2 cellular contexts compared by ENCODE assay signal in the genomic region with DNA sequence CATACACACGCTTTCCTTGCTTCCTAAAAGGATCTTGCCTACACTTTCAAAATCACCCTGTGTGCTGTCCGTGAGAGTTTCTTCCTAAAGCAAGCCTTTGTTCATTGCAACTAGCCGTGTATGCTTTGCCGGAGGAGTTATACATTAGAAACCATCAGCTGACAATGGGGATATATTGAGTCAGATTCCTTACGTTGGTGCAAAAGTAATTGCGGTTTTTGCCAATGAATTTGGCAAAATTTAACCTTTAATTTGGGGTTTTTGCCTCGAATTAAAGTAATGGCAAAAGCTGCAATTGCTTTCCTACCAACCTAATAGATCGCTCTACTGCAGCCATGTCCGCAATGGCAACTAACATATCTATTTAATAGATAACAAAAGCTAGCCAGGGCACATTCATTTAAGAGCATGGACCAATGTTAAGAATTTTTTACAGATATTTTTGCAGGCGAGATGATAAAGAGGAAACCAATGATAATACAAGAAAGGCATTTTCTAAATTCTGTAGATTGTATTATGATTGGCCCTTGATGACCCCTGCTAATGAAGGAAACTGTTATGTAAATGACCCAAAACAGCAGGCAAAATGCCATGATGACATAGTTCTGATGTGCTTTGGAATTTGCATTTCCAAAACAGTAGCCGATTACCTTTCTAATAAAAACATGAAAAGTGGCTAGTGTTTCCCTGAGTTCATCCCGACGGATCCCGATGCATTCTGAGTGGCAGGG.
TF ChIP-seq lines count a peak whose summit lies in the region.

No MANE protein-coding gene starts in this region.

TF ChIP-seq in HepG2, 621 proteins besides CTCF, POLR2A, EP300 and RAD21:
- TF ChIP-seq, protein P1, sequence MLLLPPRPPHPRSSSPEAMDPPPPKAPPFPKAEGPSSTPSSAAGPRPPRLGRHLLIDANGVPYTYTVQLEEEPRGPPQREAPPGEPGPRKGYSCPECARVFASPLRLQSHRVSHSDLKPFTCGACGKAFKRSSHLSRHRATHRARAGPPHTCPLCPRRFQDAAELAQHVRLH (CRISPR knock-in tag; IDR thresholded peaks at IDR 0.05; ENCODE audit: borderline replicate concordance, low read depth) = no peak
- TF ChIP-seq, protein P2, sequence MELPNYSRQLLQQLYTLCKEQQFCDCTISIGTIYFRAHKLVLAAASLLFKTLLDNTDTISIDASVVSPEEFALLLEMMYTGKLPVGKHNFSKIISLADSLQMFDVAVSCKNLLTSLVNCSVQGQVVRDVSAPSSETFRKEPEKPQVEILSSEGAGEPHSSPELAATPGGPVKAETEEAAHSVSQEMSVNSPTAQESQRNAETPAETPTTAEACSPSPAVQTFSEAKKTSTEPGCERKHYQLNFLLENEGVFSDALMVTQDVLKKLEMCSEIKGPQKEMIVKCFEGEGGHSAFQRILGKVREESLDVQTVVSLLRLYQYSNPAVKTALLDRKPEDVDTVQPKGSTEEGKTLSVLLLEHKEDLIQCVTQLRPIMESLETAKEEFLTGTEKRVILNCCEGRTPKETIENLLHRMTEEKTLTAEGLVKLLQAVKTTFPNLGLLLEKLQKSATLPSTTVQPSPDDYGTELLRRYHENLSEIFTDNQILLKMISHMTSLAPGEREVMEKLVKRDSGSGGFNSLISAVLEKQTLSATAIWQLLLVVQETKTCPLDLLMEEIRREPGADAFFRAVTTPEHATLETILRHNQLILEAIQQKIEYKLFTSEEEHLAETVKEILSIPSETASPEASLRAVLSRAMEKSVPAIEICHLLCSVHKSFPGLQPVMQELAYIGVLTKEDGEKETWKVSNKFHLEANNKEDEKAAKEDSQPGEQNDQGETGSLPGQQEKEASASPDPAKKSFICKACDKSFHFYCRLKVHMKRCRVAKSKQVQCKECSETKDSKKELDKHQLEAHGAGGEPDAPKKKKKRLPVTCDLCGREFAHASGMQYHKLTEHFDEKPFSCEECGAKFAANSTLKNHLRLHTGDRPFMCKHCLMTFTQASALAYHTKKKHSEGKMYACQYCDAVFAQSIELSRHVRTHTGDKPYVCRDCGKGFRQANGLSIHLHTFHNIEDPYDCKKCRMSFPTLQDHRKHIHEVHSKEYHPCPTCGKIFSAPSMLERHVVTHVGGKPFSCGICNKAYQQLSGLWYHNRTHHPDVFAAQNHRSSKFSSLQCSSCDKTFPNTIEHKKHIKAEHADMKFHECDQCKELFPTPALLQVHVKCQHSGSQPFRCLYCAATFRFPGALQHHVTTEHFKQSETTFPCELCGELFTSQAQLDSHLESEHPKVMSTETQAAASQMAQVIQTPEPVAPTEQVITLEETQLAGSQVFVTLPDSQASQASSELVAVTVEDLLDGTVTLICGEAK (IDR thresholded peaks at IDR 0.05) = peak; percentile 84
- TF ChIP-seq, protein P2 (CRISPR knock-in tag; IDR thresholded peaks at IDR 0.05) = no peak

TF ChIP-seq in WTC11, 78 proteins besides CTCF, POLR2A, EP300 and RAD21:
- TF ChIP-seq, protein P3, sequence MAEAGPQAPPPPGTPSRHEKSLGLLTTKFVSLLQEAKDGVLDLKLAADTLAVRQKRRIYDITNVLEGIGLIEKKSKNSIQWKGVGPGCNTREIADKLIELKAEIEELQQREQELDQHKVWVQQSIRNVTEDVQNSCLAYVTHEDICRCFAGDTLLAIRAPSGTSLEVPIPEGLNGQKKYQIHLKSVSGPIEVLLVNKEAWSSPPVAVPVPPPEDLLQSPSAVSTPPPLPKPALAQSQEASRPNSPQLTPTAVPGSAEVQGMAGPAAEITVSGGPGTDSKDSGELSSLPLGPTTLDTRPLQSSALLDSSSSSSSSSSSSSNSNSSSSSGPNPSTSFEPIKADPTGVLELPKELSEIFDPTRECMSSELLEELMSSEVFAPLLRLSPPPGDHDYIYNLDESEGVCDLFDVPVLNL (CRISPR knock-in tag; IDR thresholded peaks at IDR 0.05; ENCODE audit: borderline replicate concordance, low read depth) = no peak
- TF ChIP-seq, protein P4, sequence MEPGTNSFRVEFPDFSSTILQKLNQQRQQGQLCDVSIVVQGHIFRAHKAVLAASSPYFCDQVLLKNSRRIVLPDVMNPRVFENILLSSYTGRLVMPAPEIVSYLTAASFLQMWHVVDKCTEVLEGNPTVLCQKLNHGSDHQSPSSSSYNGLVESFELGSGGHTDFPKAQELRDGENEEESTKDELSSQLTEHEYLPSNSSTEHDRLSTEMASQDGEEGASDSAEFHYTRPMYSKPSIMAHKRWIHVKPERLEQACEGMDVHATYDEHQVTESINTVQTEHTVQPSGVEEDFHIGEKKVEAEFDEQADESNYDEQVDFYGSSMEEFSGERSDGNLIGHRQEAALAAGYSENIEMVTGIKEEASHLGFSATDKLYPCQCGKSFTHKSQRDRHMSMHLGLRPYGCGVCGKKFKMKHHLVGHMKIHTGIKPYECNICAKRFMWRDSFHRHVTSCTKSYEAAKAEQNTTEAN (CRISPR knock-in tag; IDR thresholded peaks at IDR 0.05) = no peak
- TF ChIP-seq, protein P5, sequence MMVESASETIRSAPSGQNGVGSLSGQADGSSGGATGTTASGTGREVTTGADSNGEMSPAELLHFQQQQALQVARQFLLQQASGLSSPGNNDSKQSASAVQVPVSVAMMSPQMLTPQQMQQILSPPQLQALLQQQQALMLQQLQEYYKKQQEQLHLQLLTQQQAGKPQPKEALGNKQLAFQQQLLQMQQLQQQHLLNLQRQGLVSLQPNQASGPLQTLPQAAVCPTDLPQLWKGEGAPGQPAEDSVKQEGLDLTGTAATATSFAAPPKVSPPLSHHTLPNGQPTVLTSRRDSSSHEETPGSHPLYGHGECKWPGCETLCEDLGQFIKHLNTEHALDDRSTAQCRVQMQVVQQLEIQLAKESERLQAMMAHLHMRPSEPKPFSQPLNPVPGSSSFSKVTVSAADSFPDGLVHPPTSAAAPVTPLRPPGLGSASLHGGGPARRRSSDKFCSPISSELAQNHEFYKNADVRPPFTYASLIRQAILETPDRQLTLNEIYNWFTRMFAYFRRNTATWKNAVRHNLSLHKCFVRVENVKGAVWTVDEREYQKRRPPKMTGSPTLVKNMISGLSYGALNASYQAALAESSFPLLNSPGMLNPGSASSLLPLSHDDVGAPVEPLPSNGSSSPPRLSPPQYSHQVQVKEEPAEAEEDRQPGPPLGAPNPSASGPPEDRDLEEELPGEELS (CRISPR knock-in tag; IDR thresholded peaks at IDR 0.05) = no peak
- no peak for TF ChIP-seq ZNF263 (CRISPR knock-in tag; IDR thresholded peaks at IDR 0.05; ENCODE audit: low read depth)
- TF ChIP-seq, protein P6, sequence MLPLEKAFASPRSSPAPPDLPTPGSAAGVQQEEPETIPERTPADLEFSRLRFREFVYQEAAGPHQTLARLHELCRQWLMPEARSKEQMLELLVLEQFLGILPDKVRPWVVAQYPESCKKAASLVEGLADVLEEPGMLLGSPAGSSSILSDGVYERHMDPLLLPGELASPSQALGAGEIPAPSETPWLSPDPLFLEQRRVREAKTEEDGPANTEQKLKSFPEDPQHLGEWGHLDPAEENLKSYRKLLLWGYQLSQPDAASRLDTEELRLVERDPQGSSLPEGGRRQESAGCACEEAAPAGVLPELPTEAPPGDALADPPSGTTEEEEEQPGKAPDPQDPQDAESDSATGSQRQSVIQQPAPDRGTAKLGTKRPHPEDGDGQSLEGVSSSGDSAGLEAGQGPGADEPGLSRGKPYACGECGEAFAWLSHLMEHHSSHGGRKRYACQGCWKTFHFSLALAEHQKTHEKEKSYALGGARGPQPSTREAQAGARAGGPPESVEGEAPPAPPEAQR (CRISPR knock-in tag; IDR thresholded peaks at IDR 0.05) = no peak
TF ChIP-seq in WTC11: peak in this region for 0.
